17 cellular contexts compared by ENCODE assay signal in the genomic region with DNA sequence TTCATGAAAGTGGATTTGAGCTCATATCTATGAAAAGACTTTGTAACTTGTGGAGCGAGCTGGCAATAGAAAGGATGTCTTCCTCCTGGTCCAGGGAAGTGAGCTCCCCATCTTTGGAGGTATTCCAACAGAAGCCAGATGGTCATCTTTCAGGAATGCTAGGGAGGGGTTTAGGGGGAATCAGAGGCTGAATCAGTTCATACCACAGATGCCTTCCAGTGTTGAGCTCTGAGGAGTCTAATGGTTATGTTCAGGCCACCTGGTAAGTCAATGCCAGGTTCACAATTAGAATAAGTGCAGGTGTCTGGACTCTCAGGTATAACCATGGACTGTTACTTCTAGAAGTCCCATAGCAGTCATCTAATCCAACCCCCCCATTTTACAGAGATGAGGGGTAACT.
DNase-seq lines count a peak whose midpoint lies in the region; ATAC-seq and TF ChIP-seq lines count a peak whose summit lies in the region.
"Had no signal": no experiment of that assay in that cellular context is flagged by ENCODE, and none has a peak within 500 bp of the region (broad histone marks: within the 10 kb centered on the region; RNA-seq: fewer than 3 reads in every experiment).

No MANE protein-coding gene starts in this region.

- H3K9me3 ChIP-seq in adipocyte (ENCODE audit: control insufficient read depth, low read length) (no peaks in the 10 kb centered on the region), T-helper 17 cell (ENCODE audit: control insufficient read depth, low read length, poor library complexity, severe bottlenecking) (no peaks in the 10 kb centered on the region), prostate gland (no peaks in the 10 kb centered on the region)

- H3K27me3 ChIP-seq in adipocyte (replicated peaks; ENCODE audit: control insufficient read depth, insufficient read depth, low read length) (no peaks in the 10 kb centered on the region), prostate gland (replicated peaks; ENCODE audit: insufficient read depth) (no peaks in the 10 kb centered on the region)
- H3K27me3 ChIP-seq: BLaER1 treated with 17β-estradiol and CSF1 and Interleukin-3, amounts not matched to agents 10 nM and 100 nM had no signal

- H3K4me3 Mint-ChIP-seq in HFFc6 (peak overlapping the region; percentile 69), T-helper 17 cell (no peak overlapping the region)
- H3K4me3 Mint-ChIP-seq: activated CD4-positive, alpha-beta T cell treated with anti-CD3 and anti-CD28 coated beads, Interleukin-2, amount 10 ng/mL, durations not matched to agents 7 days and 5 days had no signal

- H3K9me3 Mint-ChIP-seq in HFFc6, result peaks cover 11% of the 10 kb centered on the region; the same call in 1 of the 2 replicates
- H3K9me3 Mint-ChIP-seq: activated CD4-positive, alpha-beta T cell treated with anti-CD3 and anti-CD28 coated beads, Interleukin-2, amount 10 ng/mL, durations not matched to agents 7 days and 5 days had no signal

- H3K9ac ChIP-seq in adipocyte (ENCODE audit: low read length), result peak overlapping the region; percentile 82
- H3K9ac ChIP-seq: BLaER1 treated with 17β-estradiol and CSF1 and Interleukin-3, amounts not matched to agents 10 nM and 100 nM had no signal

- in situ Hi-C loops in ACHN (cut with HindIII; ENCODE audit: low pct_ligation_motif_present, low pct_unique_long_range_greater_than_20kb, low sequenced_read_pairs), result no loop called here

- peak; percentile 93 for DNase-seq in ACHN
- peak; percentile 92 for DNase-seq in HFFc6
- peak; percentile 70 for DNase-seq in adipocyte (ENCODE audit: low read depth)
- peak; percentile 91 for DNase-seq in iris pigment epithelial cell (ENCODE audit: low read depth)
- no peak for DNase-seq in NCI-H510A (lab: John Stamatoyannopoulos, UW)
- no peak for DNase-seq in T-helper 17 cell
- no peak for DNase-seq in prostate gland (ENCODE audit: low spot score)
- DNase-seq: activated CD4-positive, alpha-beta T cell treated with anti-CD3 and anti-CD28 coated beads, Interleukin-2, amount 10 ng/mL, durations not matched to agents 7 days and 5 days; activated naive CD4-positive, alpha-beta T cell treated with Interleukin-2 at 50 U/mL for 16 hours; Karpas-422; left cardiac atrium; occipital lobe; SHP77; stimulated activated CD4-positive, alpha-beta T cell treated with anti-CD3 and anti-CD28 coated beads, Interleukin-2, amount 100 ng/mL, for 24 hours; stimulated activated naive CD8-positive, alpha-beta T cell treated with anti-CD3 and anti-CD28 coated beads, Interleukin-15, Interleukin-2, amounts not matched to agents 100 U/mL and 50 U/mL, for 24 hours had no signal

- H3K4me1 ChIP-seq in adipocyte (ENCODE audit: control insufficient read depth, insufficient read depth, low read length) (peaks cover 50% of the 10 kb centered on the region), prostate gland (replicated peaks) (no peaks in the 10 kb centered on the region)

- peak overlapping the region; percentile 98 for H3K27ac Mint-ChIP-seq in HFFc6
- no peak overlapping the region for H3K27ac Mint-ChIP-seq in T-helper 17 cell
- H3K27ac Mint-ChIP-seq: activated CD4-positive, alpha-beta T cell treated with anti-CD3 and anti-CD28 coated beads, Interleukin-2, amount 10 ng/mL, durations not matched to agents 7 days and 5 days had no signal

- WGBS in prostate gland, result 64% methylated on average over 1 of the region's 1 CpG

- peaks cover 23% of the 10 kb centered on the region for H3K36me3 Mint-ChIP-seq in HFFc6 (ENCODE audit: low read depth)
- H3K36me3 Mint-ChIP-seq in T-helper 17 cell (ENCODE audit: low read depth), result no peaks in the 10 kb centered on the region

- intact Hi-C loops in prostate gland (cut with DNase I), result no loop called here

- TF ChIP-seq POLR2A in prostate gland (IDR thresholded peaks at IDR 0.05), result no peak

- TF ChIP-seq CTCF in HFFc6 (IDR thresholded peaks at IDR 0.05) (no peak), prostate gland (IDR thresholded peaks at IDR 0.05) (no peak)

- ATAC-seq in T-helper 17 cell, result no peak
- no peak for ATAC-seq in HG02885 (IDR thresholded peaks at IDR 0.05; ENCODE audit: poor library complexity, unreplicated experiment)
- ATAC-seq: stimulated activated naive CD8-positive, alpha-beta T cell treated with anti-CD3 and anti-CD28 coated beads, Interleukin-15, Interleukin-2, amounts not matched to agents 100 U/mL and 50 U/mL, for 24 hours had no signal

- H3K27me3 Mint-ChIP-seq in HFFc6 (ENCODE audit: insufficient read depth) (peaks cover 2% of the 10 kb centered on the region; the same call in 1 of the 2 replicates), T-helper 17 cell (peaks cover 20% of the 10 kb centered on the region)
- H3K27me3 Mint-ChIP-seq: activated CD4-positive, alpha-beta T cell treated with anti-CD3 and anti-CD28 coated beads, Interleukin-2, amount 10 ng/mL, durations not matched to agents 7 days and 5 days had no signal

- H3K4me3 ChIP-seq in adipocyte (ENCODE audit: low read length) (peak overlapping the region; percentile 42), prostate gland (no peak overlapping the region)
- H3K4me3 ChIP-seq: BLaER1 treated with 17β-estradiol and CSF1 and Interleukin-3, amounts not matched to agents 10 nM and 100 nM had no signal

- no peak overlapping the region for H3K27ac ChIP-seq in prostate gland
- H3K27ac ChIP-seq: BLaER1 treated with 17β-estradiol and CSF1 and Interleukin-3, amounts not matched to agents 10 nM and 100 nM had no signal

- H3K4me1 Mint-ChIP-seq in HFFc6 (ENCODE audit: low read depth) (peaks cover 80% of the 10 kb centered on the region), T-helper 17 cell (no peaks in the 10 kb centered on the region)
- H3K4me1 Mint-ChIP-seq: activated CD4-positive, alpha-beta T cell treated with anti-CD3 and anti-CD28 coated beads, Interleukin-2, amount 10 ng/mL, durations not matched to agents 7 days and 5 days had no signal

- H3K36me3 ChIP-seq in adipocyte (ENCODE audit: control insufficient read depth, insufficient read depth, low read length, severe bottlenecking), result no peaks in the 10 kb centered on the region
- no peaks in the 10 kb centered on the region for H3K36me3 ChIP-seq in prostate gland
- H3K36me3 ChIP-seq: BLaER1 treated with 17β-estradiol and CSF1 and Interleukin-3, amounts not matched to agents 10 nM and 100 nM had no signal

Comparison
In these comparisons a context has a peak if more than half of its experiments do, and no peak if none do; other contexts are left out.
1. DNase-seq: peak in ACHN (single experiment), HFFc6 (single experiment), adipocyte (single experiment) and iris pigment epithelial cell (single experiment); none in NCI-H510A (single experiment), T-helper 17 cell (0 of 3) and prostate gland (single experiment).